In genomic region chr6:2658788-2659187, GRCh38 we compare ENCODE assay signal across 11 cellular contexts.
DNase-seq lines count a peak whose midpoint lies in the region; ATAC-seq and TF ChIP-seq lines count a peak whose summit lies in the region.
"Had no signal": no experiment of that assay in that cellular context is flagged by ENCODE, and none has a peak within 500 bp of the region (broad histone marks: within the 10 kb centered on the region; RNA-seq: fewer than 3 reads in every experiment).

No MANE protein-coding gene starts in this region.

- DNase-seq in kidney tubule cell (ENCODE audit: low spot score) (peak; percentile 77), prostate gland (ENCODE audit: low spot score) (no peak), kidney glomerular epithelial cell (lab: John Stamatoyannopoulos, UW) (no peak), NCI-H526 treated with DMSO at 0.1 percent for 48 hours (lab: John Stamatoyannopoulos, UW) (no peak), ecto neural progenitor cell (ENCODE audit: low spot score) (no peak)
- DNase-seq: activated naive CD4-positive, alpha-beta T cell treated with anti-CD3 and anti-CD28 coated beads, Interleukin-2, amount 50 U/mL, for 16 hours; NCI-H446 treated with DMSO at 0.1 percent for 48 hours; stimulated activated CD4-positive, alpha-beta T cell treated with anti-CD3 and anti-CD28 coated beads, Interleukin-4, amount 100 ng/mL, for 1 hour had no signal

- H3K36me3 ChIP-seq in Loucy (ENCODE audit: insufficient read depth, low read length) (no peaks in the 10 kb centered on the region), prostate gland (no peaks in the 10 kb centered on the region)

- peaks cover 6% of the 10 kb centered on the region for H3K4me1 ChIP-seq in Loucy (ENCODE audit: insufficient read depth, low read length, poor library complexity, severe bottlenecking)
- H3K4me1 ChIP-seq in prostate gland (replicated peaks): no peaks in the 10 kb centered on the region

- H3K27me3 ChIP-seq in Loucy (ENCODE audit: insufficient read depth, low read length, poor library complexity, severe bottlenecking): no peaks in the 10 kb centered on the region
- no peaks in the 10 kb centered on the region for H3K27me3 ChIP-seq in prostate gland (replicated peaks; ENCODE audit: insufficient read depth)

- no peaks in the 10 kb centered on the region for H3K79me2 ChIP-seq in Loucy (ENCODE audit: insufficient read depth, low read length)

- TF ChIP-seq CTCF in Loucy (conservative IDR thresholded peaks at IDR 0.05; ENCODE audit: low read length) (no peak), prostate gland (IDR thresholded peaks at IDR 0.05) (no peak)

- peak; percentile 93 for ATAC-seq in GM18861 (IDR thresholded peaks at IDR 0.05; ENCODE audit: unreplicated experiment)
- peak; percentile 82 for ATAC-seq in HG02571 (IDR thresholded peaks at IDR 0.05; ENCODE audit: unreplicated experiment)

- no peak overlapping the region for H3K27ac ChIP-seq in prostate gland

- H3K9me2 ChIP-seq in Loucy (replicated peaks; ENCODE audit: low read depth, low read length): no peaks in the 10 kb centered on the region

- H3K4me2 ChIP-seq in Loucy (ENCODE audit: low read depth, low read length, poor library complexity, severe bottlenecking): no peak overlapping the region

- H2AFZ ChIP-seq in Loucy (ENCODE audit: low read length): peak overlapping the region; percentile 65

- no peak overlapping the region for H3K9ac ChIP-seq in Loucy (ENCODE audit: low read depth, low read length, poor library complexity, severe bottlenecking)

- WGBS in prostate gland: 86% methylated on average over 5 of the region's 5 CpGs

- TF ChIP-seq POLR2A in prostate gland (IDR thresholded peaks at IDR 0.05): no peak

- intact Hi-C loops in prostate gland (cut with DNase I): no loop called here

- H3K9me3 ChIP-seq in Loucy (ENCODE audit: insufficient read depth, low read depth, low read length) (no peaks in the 10 kb centered on the region), prostate gland (no peaks in the 10 kb centered on the region)

- no peaks in the 10 kb centered on the region for H4K20me1 ChIP-seq in Loucy (ENCODE audit: insufficient read depth, low read length, poor library complexity, severe bottlenecking)

- no peaks in the 10 kb centered on the region for H3F3A ChIP-seq in Loucy (ENCODE audit: low read depth)

- H3K4me3 ChIP-seq in Loucy (ENCODE audit: low read length, poor library complexity, severe bottlenecking) (no peak overlapping the region), prostate gland (no peak overlapping the region)
